In genomic region chrX:100687128-100687527, GRCh38 we compare ENCODE assay signal across 11 cellular contexts. TPM values are rescaled to one million over a fixed set of nuclear protein-coding genes. Genes with fewer than 3 reads are reported as not detected.
DNase-seq lines count a peak whose midpoint lies in the region; ATAC-seq and TF ChIP-seq lines count a peak whose summit lies in the region.
"Had no signal": no experiment of that assay in that cellular context is flagged by ENCODE, and none has a peak within 500 bp of the region (broad histone marks: within the 10 kb centered on the region; RNA-seq: fewer than 3 reads in every experiment).

No MANE protein-coding gene starts in this region.

- H3K27ac ChIP-seq in PC-3 (ENCODE audit: low read length), result no peak overlapping the region
- H3K27ac ChIP-seq: SJSA1 had no signal

- peak; percentile 47 for ATAC-seq in GM18907 (IDR thresholded peaks at IDR 0.05; ENCODE audit: unreplicated experiment)
- ATAC-seq in GM21528 (IDR thresholded peaks at IDR 0.05; ENCODE audit: low FRiP score, unreplicated experiment), result peak; percentile 51
- peak; percentile 42 for ATAC-seq in HG03354 (IDR thresholded peaks at IDR 0.05; ENCODE audit: poor library complexity, severe bottlenecking, unreplicated experiment)
- no peak for ATAC-seq in PC-3
- ATAC-seq: HepG2 had no signal

- TF ChIP-seq CTCF in PC-3 (conservative IDR thresholded peaks at IDR 0.05; ENCODE audit: low read depth, low read length), result no peak

- POLR2A ChIA-PET in PC-3 (lab: Charles Lee; ENCODE audit: unreplicated experiment), result no interaction called here

- H3K4me2 ChIP-seq in PC-3 (ENCODE audit: low read length), result no peak overlapping the region

- H2AFZ ChIP-seq in PC-3 (ENCODE audit: low read length), result no peak overlapping the region

- H3F3A ChIP-seq in PC-3 (ENCODE audit: low read length, unreplicated experiment), result no peaks in the 10 kb centered on the region

- H4K20me1 ChIP-seq in PC-3 (ENCODE audit: low read length), result no peaks in the 10 kb centered on the region

- no peaks in the 10 kb centered on the region for H3K36me3 ChIP-seq in PC-3 (ENCODE audit: low read depth, low read length)

- H3K9me2 ChIP-seq in PC-3 (replicated peaks; ENCODE audit: low read length), result no peaks in the 10 kb centered on the region

- intact Hi-C loops in PC-3 (cut with micrococcal nuclease), result loop anchor here (10.0 kb wide), 1 partner anchor 172 kb away; no protein-coding TSS in a partner anchor

- CTCF ChIA-PET in PC-3 (lab: Charles Lee), result no interaction called here

- no peaks in the 10 kb centered on the region for H3K27me3 ChIP-seq in PC-3 (ENCODE audit: low read length)
- H3K27me3 ChIP-seq: SJSA1 had no signal

- no peak overlapping the region for H3K9ac ChIP-seq in PC-3 (ENCODE audit: low read length)

- H3K4me1 ChIP-seq in PC-3 (ENCODE audit: insufficient read depth, low read length), result peaks cover 13% of the 10 kb centered on the region
- H3K4me1 ChIP-seq: SJSA1 had no signal

- H3K9me3 ChIP-seq in PC-3 (ENCODE audit: low read length), result no peaks in the 10 kb centered on the region
- H3K9me3 ChIP-seq: SJSA1 had no signal

- H3K4me3 ChIP-seq in PC-3 (ENCODE audit: low read length), result no peak overlapping the region
- H3K4me3 ChIP-seq: SJSA1 had no signal

- no peaks in the 10 kb centered on the region for H3K79me2 ChIP-seq in PC-3 (ENCODE audit: low read length)

- BruUV-seq in PC-3 (replicated peaks; lab: Mats Ljungman, UMichigan), result no TSS peak

- DNase-seq in germinal center (ENCODE audit: low spot score) (peak; percentile 12), medulla oblongata (ENCODE audit: extremely low spot score) (no peak), PC-3 (no peak), foreskin melanocyte (no peak), putamen (ENCODE audit: low spot score) (no peak)
- DNase-seq: NCI-H2107 had no signal

RNA-seq across cellular contexts. Expression of gene SRPX2, which starts 43.1 kb away (rescaled TPM):
- 12.2 and 19.3 TPM in 2 replicates for total RNA-seq in PC-3 (2014; rRNA removed)

RNA-seq across cellular contexts. Expression of gene SYTL4, which starts 44.8 kb away (rescaled TPM):
- total RNA-seq in PC-3 (2014; rRNA removed), result 2.7 and 3.2 TPM in 2 replicates

RNA-seq across cellular contexts. Expression of gene TSPAN6, which starts 50.5 kb away (rescaled TPM):
- total RNA-seq in PC-3 (2014; rRNA removed), result 35.2 and 47.4 TPM in 2 replicates
